ENCODE assay signal across 8 cellular contexts in the genomic region with DNA sequence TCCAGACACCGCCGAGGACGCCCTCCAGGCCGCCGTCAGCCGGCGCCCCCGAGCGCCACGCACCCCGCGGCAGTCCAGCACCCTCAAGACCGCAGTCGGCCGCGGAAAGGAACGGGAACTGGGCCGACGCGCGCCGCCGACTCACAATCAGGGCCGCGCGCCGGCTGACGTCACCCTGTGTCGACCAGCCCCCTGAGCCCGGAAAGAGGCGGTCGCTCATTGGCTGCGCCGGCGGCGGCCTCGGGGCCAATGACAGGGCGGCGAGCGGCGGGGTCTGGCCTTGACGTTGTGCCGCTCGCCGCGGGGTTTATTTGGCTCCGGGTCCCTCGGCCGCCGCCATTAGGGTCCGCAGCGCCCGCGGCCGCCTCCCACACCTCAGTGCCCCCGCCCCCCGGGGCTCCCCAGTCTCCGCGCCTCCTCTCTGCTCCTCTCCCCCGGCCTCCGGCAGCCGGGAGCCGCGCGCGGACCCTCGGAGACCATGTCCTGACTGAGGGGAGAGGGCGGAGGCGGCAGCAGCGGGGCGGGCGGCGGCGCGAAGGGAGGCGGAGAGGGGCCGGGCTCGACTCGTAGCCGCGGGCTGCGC. TPM values are rescaled to one million over a fixed set of nuclear protein-coding genes. Genes with fewer than 3 reads are reported as not detected.
DNase-seq lines count a peak whose midpoint lies in the region; FAIRE-seq and TF ChIP-seq lines count a peak whose summit lies in the region.

No MANE protein-coding gene starts in this region.

- H3K27ac ChIP-seq in MM.1S (ENCODE audit: low read length) = peak overlapping the region; percentile 79

- H3K9me2 ChIP-seq in MM.1S (replicated peaks; ENCODE audit: insufficient read depth, low read length) = no peaks in the 10 kb centered on the region

- H3K4me3 ChIP-seq in MM.1S (ENCODE audit: low read length) (peak overlapping the region; percentile 87), neuron (ENCODE audit: low read length) (peak overlapping the region; percentile 95)

- no peak for FAIRE-seq in frontal cortex (lab: Jason Lieb, UNC)

- H3K27me3 ChIP-seq in MM.1S (replicated peaks; ENCODE audit: insufficient read depth, low read length) (no peaks in the 10 kb centered on the region; the same call in 1 of the 2 replicates), neuron (ENCODE audit: insufficient read depth, low read length) (no peaks in the 10 kb centered on the region)

- H3K9me3 ChIP-seq in MM.1S (replicated peaks; ENCODE audit: insufficient read depth, low read length) (no peaks in the 10 kb centered on the region), neuron (ENCODE audit: low read length) (no peaks in the 10 kb centered on the region)

- H3F3A ChIP-seq in MM.1S (ENCODE audit: insufficient read depth, low read length) = peaks cover 3% of the 10 kb centered on the region; the same call in 1 of the 2 replicates

- H3K36me3 ChIP-seq in MM.1S (replicated peaks; ENCODE audit: insufficient read depth, low read length) = no peaks in the 10 kb centered on the region
- no peaks in the 10 kb centered on the region for H3K36me3 ChIP-seq in neuron (ENCODE audit: insufficient read depth, low read length)

- peak overlapping the region; percentile 80 for H3K9ac ChIP-seq in MM.1S (ENCODE audit: low read length)

- peak overlapping the region; percentile 77 for H3K4me2 ChIP-seq in MM.1S (ENCODE audit: low read depth, low read length)

- no peak for TF ChIP-seq CTCF in MM.1S (IDR thresholded peaks at IDR 0.05; ENCODE audit: low read length)

- H3K4me1 ChIP-seq in MM.1S (ENCODE audit: low read length) (peaks cover 8% of the 10 kb centered on the region; the same call in 1 of the 2 replicates), neuron (ENCODE audit: insufficient read depth, low read length) (peaks cover 15% of the 10 kb centered on the region)

- H3K79me2 ChIP-seq in MM.1S (ENCODE audit: low read length) = peaks cover 43% of the 10 kb centered on the region

- DNase-seq in GDM1 (lab: John Stamatoyannopoulos, UW) = peak; percentile 96
- peak; percentile 95 for DNase-seq in HCEC 1CT
- peak; percentile 97 for DNase-seq in MM.1S
- DNase-seq in SIG-M5 treated with dmso at 0.1 percent for 504 hours (lab: John Stamatoyannopoulos, UW; ENCODE audit: unreplicated experiment) = peak; percentile 89
- peak; percentile 97 for DNase-seq in activated naive CD4-positive, alpha-beta T cell treated with Interleukin-2 at 50 U/mL for 16 hours
- DNase-seq in frontal cortex (ENCODE audit: low spot score in 2 of 2) = peak; percentile 99
- DNase-seq in stromal cell of bone marrow (ENCODE audit: low read depth) = peak; percentile 93

- peaks cover 21% of the 10 kb centered on the region for H4K20me1 ChIP-seq in MM.1S (ENCODE audit: insufficient read depth, low read length)

- H2AFZ ChIP-seq in MM.1S (ENCODE audit: low read length) (peak overlapping the region; percentile 86), neuron (ENCODE audit: low read depth, low read length) (peak overlapping the region; percentile 82)

RNA-seq across cellular contexts. Expression of gene ZRANB1, which starts 25.2 kb away (rescaled TPM):
- 84.8 TPM for total RNA-seq in frontal cortex

Comparison
In these comparisons a context has a peak if more than half of its experiments do, and no peak if none do; other contexts are left out.
1. Peak in every context shown above with its lines: DNase-seq, H3K4me3 ChIP-seq and H3K27ac ChIP-seq.